12 cellular contexts compared by ENCODE assay signal in the genomic region with DNA sequence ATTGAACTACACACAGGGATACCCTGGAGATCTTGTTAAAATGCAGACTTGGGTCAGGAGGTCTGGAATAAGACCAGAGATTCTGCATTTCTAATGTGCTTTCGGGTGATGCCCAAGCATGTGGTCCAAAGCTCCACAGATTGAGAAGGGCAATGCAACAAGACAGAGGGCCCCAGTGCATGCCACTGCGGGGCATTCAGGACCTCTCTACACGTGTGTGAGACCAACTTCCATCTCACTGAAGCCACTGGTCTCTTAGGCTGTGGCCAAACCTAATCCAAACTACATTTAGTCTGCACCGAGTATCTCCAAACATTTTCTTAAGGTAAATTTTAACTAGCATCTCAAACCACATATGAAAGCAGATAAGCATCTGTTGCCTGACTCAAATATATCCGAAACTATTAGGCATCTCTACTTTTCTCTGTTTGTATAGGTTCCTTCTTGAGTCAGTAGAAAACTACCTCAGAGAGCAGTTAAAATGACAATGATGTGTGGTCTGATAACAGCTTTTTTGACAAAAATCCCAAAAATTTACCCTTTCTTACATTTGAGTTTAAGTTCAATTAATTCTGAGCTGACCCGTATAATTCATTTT.
DNase-seq lines count a peak whose midpoint lies in the region; ATAC-seq, FAIRE-seq and TF ChIP-seq lines count a peak whose summit lies in the region.
"Had no signal": no experiment of that assay in that cellular context is flagged by ENCODE, and none has a peak within 500 bp of the region (broad histone marks: within the 10 kb centered on the region; RNA-seq: fewer than 3 reads in every experiment).

No MANE protein-coding gene starts in this region.

- ATAC-seq in GM19463 (IDR thresholded peaks at IDR 0.05; ENCODE audit: unreplicated experiment) (peak; percentile 38), HG03139 (IDR thresholded peaks at IDR 0.05; ENCODE audit: unreplicated experiment) (peak; percentile 30), esophagus mucosa (no peak)
- peak; percentile 59 for ATAC-seq in activated T-helper 17 cell treated with anti-CD3 and anti-CD28 coated beads, Interleukin-2, amount 50 U/mL, for 72 hours (replicated peaks)

- H3K4me1 Mint-ChIP-seq in activated T-helper 17 cell treated with anti-CD3 and anti-CD28 coated beads, Interleukin-2, amount 50 U/mL, for 72 hours = peaks cover 42% of the 10 kb centered on the region

- peaks cover 70% of the 10 kb centered on the region for H3K36me3 Mint-ChIP-seq in activated T-helper 17 cell treated with anti-CD3 and anti-CD28 coated beads, Interleukin-2, amount 50 U/mL, for 72 hours (ENCODE audit: low read depth)

- no peak; the same call in 1 of the 2 replicates for TF ChIP-seq POLR2A in GM12891 (IDR thresholded peaks at IDR 0.05; ENCODE audit: low read depth, low read length)

- peak overlapping the region; percentile 86 for H3K4me3 Mint-ChIP-seq in activated T-helper 17 cell treated with anti-CD3 and anti-CD28 coated beads, Interleukin-2, amount 50 U/mL, for 72 hours

- peaks cover 5% of the 10 kb centered on the region for H3K9me3 Mint-ChIP-seq in activated T-helper 17 cell treated with anti-CD3 and anti-CD28 coated beads, Interleukin-2, amount 50 U/mL, for 72 hours

- H3K27me3 Mint-ChIP-seq in activated T-helper 17 cell treated with anti-CD3 and anti-CD28 coated beads, Interleukin-2, amount 50 U/mL, for 72 hours = no peaks in the 10 kb centered on the region

- DNase-seq in GM12891 (ENCODE audit: insufficient read length, low spot score) = no peak
- DNase-seq in GDM1 (lab: John Stamatoyannopoulos, UW) = no peak
- DNase-seq in activated effector memory CD4-positive, alpha-beta T cell treated with Interleukin-2 at 50 U/mL for 16 hours = no peak
- no peak for DNase-seq in NCI-H2107 (lab: John Stamatoyannopoulos, UW)
- DNase-seq: activated CD4-positive, alpha-beta T cell treated with anti-CD3 and anti-CD28 coated beads, Interleukin-2, amount 50 U/mL, for 4 hours; midbrain; NCI-H1694 had no signal

- peak; percentile 74 for FAIRE-seq in GM12891 (lab: Jason Lieb, UNC)
- FAIRE-seq: endothelial cell of umbilical vein had no signal

- peak overlapping the region; percentile 95 for H3K27ac Mint-ChIP-seq in activated T-helper 17 cell treated with anti-CD3 and anti-CD28 coated beads, Interleukin-2, amount 50 U/mL, for 72 hours

TF ChIP-seq in GM12891, 5 proteins besides CTCF, POLR2A, EP300 and RAD21:
- TF ChIP-seq POLR2AphosphoS5 (IDR thresholded peaks at IDR 0.05; ENCODE audit: low read depth, low read length) = peak; percentile 68; the same call in 1 of the 2 replicates
- TF ChIP-seq PAX5 (IDR thresholded peaks at IDR 0.05; ENCODE audit: insufficient read depth, low read length, severe bottlenecking) = no peak
